ENCODE assay signal across 11 cellular contexts in genomic region chr1:42933060-42933586, GRCh38. TPM values are rescaled to one million over a fixed set of nuclear protein-coding genes. Genes with fewer than 3 reads are reported as not detected.
A peak's percentile ranks its signal among the peaks of the same experiment; 100 is the strongest.
DNase-seq lines count a peak whose midpoint lies in the region; ATAC-seq and TF ChIP-seq lines count a peak whose summit lies in the region.
"Had no signal": no experiment of that assay in that cellular context is flagged by ENCODE, and none has a peak within 500 bp of the region (broad histone marks: within the 10 kb centered on the region; RNA-seq: fewer than 3 reads in every experiment).

No MANE protein-coding gene starts in this region.

- H3K27ac ChIP-seq in VCaP, result peak overlapping the region; percentile 92
- H3K27ac ChIP-seq in esophagus squamous epithelium, result peak overlapping the region; percentile 88 to 96 (median 91)
- H3K27ac ChIP-seq: gastrocnemius medialis had no signal

- H3K27me3 ChIP-seq in esophagus squamous epithelium (no peaks in the 10 kb centered on the region), MG63 (no peaks in the 10 kb centered on the region)
- H3K27me3 ChIP-seq: gastrocnemius medialis had no signal

- H3K9me3 ChIP-seq in esophagus squamous epithelium, result no peaks in the 10 kb centered on the region
- no peaks in the 10 kb centered on the region for H3K9me3 ChIP-seq in MG63
- H3K9me3 ChIP-seq: gastrocnemius medialis had no signal

- no peaks in the 10 kb centered on the region for H3K27me3 Mint-ChIP-seq in T-helper 2 cell treated with Interferon-gamma antibody and Interleukin-4, amounts not matched to agents 5 μg/mL and 100 μg/mL, for 36 hours (ENCODE audit: low read depth)

- TF ChIP-seq CTCF in VCaP (conservative IDR thresholded peaks at IDR 0.05) (no peak), esophagus squamous epithelium (IDR thresholded peaks at IDR 0.05) (no peak)

- H3K4me3 Mint-ChIP-seq in T-helper 2 cell treated with Interferon-gamma antibody and Interleukin-4, amounts not matched to agents 5 μg/mL and 100 μg/mL, for 36 hours, result peak overlapping the region; percentile 82

- peaks cover 79% of the 10 kb centered on the region for H3K4me1 Mint-ChIP-seq in T-helper 2 cell treated with Interferon-gamma antibody and Interleukin-4, amounts not matched to agents 5 μg/mL and 100 μg/mL, for 36 hours (ENCODE audit: low read depth)

- no peak for DNase-seq in T-helper 2 cell treated with Interferon-gamma antibody and Interleukin-4, amounts not matched to agents 5 μg/mL and 100 μg/mL, for 36 hours (ENCODE audit: low spot score)
- DNase-seq in T-helper 2 cell (no peak), esophagus squamous epithelium (lab: John Stamatoyannopoulos, UW) (no peak), MG63 (no peak), LoVo (ENCODE audit: low spot score) (no peak), cerebellar nuclear complex (lab: John Stamatoyannopoulos, UW) (no peak)
- peak; percentile 3 for DNase-seq in stimulated activated naive CD8-positive, alpha-beta T cell treated with anti-CD3 and anti-CD28 coated beads, Interleukin-15, Interleukin-2, amounts not matched to agents 100 U/mL and 50 U/mL, for 24 hours
- DNase-seq: gastrocnemius medialis, Kasumi-1, NCI-H510A had no signal

- peak overlapping the region; percentile 93 for H3K27ac Mint-ChIP-seq in T-helper 2 cell treated with Interferon-gamma antibody and Interleukin-4, amounts not matched to agents 5 μg/mL and 100 μg/mL, for 36 hours

- peaks cover 69 to 100% (median 72%) of the 10 kb centered on the region in 3 donors for H3K4me1 ChIP-seq in esophagus squamous epithelium

- H3K36me3 ChIP-seq in esophagus squamous epithelium, result peaks cover 27 to 72% (median 34%) of the 10 kb centered on the region in 3 donors
- H3K36me3 ChIP-seq in MG63, result peaks cover 67% of the 10 kb centered on the region
- H3K36me3 ChIP-seq: gastrocnemius medialis had no signal

- H3K9me3 Mint-ChIP-seq in T-helper 2 cell treated with Interferon-gamma antibody and Interleukin-4, amounts not matched to agents 5 μg/mL and 100 μg/mL, for 36 hours, result no peaks in the 10 kb centered on the region

- ATAC-seq in stimulated activated naive CD8-positive, alpha-beta T cell treated with anti-CD3 and anti-CD28 coated beads, Interleukin-15, Interleukin-2, amounts not matched to agents 100 U/mL and 50 U/mL, for 24 hours, result no peak
- ATAC-seq: gastrocnemius medialis had no signal

- WGBS in esophagus squamous epithelium, 2 donors, result 65 to 92% methylated on average over 4 to 5 of the region's 5 CpGs

- intact Hi-C loops in esophagus squamous epithelium (cut with DNase I), result no loop called here

- peaks cover 78% of the 10 kb centered on the region for H3K36me3 Mint-ChIP-seq in T-helper 2 cell treated with Interferon-gamma antibody and Interleukin-4, amounts not matched to agents 5 μg/mL and 100 μg/mL, for 36 hours (ENCODE audit: low read depth)

- no peak for TF ChIP-seq POLR2A in esophagus squamous epithelium (IDR thresholded peaks at IDR 0.05)

- H3K4me3 ChIP-seq in esophagus squamous epithelium (no peak overlapping the region), MG63 (no peak overlapping the region)
- H3K4me3 ChIP-seq: gastrocnemius medialis had no signal

RNA-seq across cellular contexts. Expression of gene SLC2A1, which starts 25.5 kb away (rescaled TPM):
- 100 to 1,000 TPM; 238 to 883 (median 448) TPM for total RNA-seq in esophagus squamous epithelium
- total RNA-seq in MG63 (2014; rRNA removed; shearing (Covaris generic); ENCODE audit: low replicate concordance), result 70.3 and 127 TPM in 2 replicates
